In the genomic region with DNA sequence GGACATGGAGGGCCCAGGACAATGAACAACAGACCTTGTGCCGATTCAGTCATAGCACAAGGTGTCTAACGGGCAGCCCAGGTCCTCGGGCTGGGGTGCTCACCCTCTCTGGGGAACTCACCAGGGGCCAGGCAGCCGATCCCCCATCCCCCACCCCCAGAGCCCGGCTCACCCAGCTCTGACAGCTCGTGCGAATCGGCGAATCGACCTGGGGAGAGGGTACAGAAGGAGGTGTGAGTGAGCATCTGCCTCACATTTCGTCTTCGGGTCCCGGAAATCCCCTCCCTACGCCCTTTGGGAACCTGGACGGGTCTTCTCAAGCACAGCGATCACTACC, we compare ENCODE assay signal across 9 cellular contexts. TPM values are rescaled to one million over a fixed set of nuclear protein-coding genes. Genes with fewer than 3 reads are reported as not detected.
A peak's percentile ranks its signal among the peaks of the same experiment; 100 is the strongest.
DNase-seq lines count a peak whose midpoint lies in the region; ATAC-seq and TF ChIP-seq lines count a peak whose summit lies in the region.
"Had no signal": no experiment of that assay in that cellular context is flagged by ENCODE, and none has a peak within 500 bp of the region (broad histone marks: within the 10 kb centered on the region; RNA-seq: fewer than 3 reads in every experiment).

No MANE protein-coding gene starts in this region.

- peak overlapping the region; percentile 96 for H3K4me3 Mint-ChIP-seq in activated naive CD8-positive, alpha-beta T cell treated with anti-CD3 and anti-CD28 coated beads, Interleukin-2, amount 10 ng/mL, durations not matched to agents 7 days and 5 days

- H3K36me3 ChIP-seq in ACC112 (ENCODE audit: insufficient read depth, low read length) (no peaks in the 10 kb centered on the region), HAP-1 (replicated peaks) (peaks cover 21% of the 10 kb centered on the region), tibial nerve (peaks cover 0 to 38% (median 14%) of the 10 kb centered on the region in 3 donors)

- H3K4me3 ChIP-seq in ACC112 (ENCODE audit: low read depth, low read length) (peak overlapping the region; percentile 82), HAP-1 (peak overlapping the region; percentile 93), tibial nerve (peak overlapping the region; percentile 63 to 89 (median 78))

- H3K4me1 ChIP-seq in ACC112 (ENCODE audit: control insufficient read depth, insufficient read depth, low read length, unreplicated experiment) (no peaks in the 10 kb centered on the region), HAP-1 (peaks cover 11% of the 10 kb centered on the region), tibial nerve (peaks cover 0 to 35% (median 19%) of the 10 kb centered on the region in 4 donors)

- no peaks in the 10 kb centered on the region for H3K9me3 ChIP-seq in HAP-1
- H3K9me3 ChIP-seq in tibial nerve, result no peaks in the 10 kb centered on the region

- peak overlapping the region; percentile 64 for H3K27ac ChIP-seq in ACC112 (ENCODE audit: low read depth, low read length)
- H3K27ac ChIP-seq in layer of hippocampus (ENCODE audit: low read depth, low read length), result peak overlapping the region; percentile 89
- H3K27ac ChIP-seq in tibial nerve, result peak overlapping the region; percentile 84 to 94 (median 92)

- no peak for TF ChIP-seq POLR2A in tibial nerve (IDR thresholded peaks at IDR 0.05)

- POLR2A ChIA-PET in activated naive CD8-positive, alpha-beta T cell treated with anti-CD3 and anti-CD28 coated beads, Interleukin-2, amount 10 ng/mL, durations not matched to agents 7 days and 5 days (lab: Charles Lee), result interaction anchor here (1.2 to 2.9 kb wide), 9 partner anchors 8 to 113 kb away, joined by 3 to 40 read pairs (median 9); a partner anchor contains a TSS

- peaks cover 6% of the 10 kb centered on the region for H3K27me3 Mint-ChIP-seq in activated naive CD8-positive, alpha-beta T cell treated with anti-CD3 and anti-CD28 coated beads, Interleukin-2, amount 10 ng/mL, durations not matched to agents 7 days and 5 days

- DNase-seq in HAP-1 (ENCODE audit: low spot score in 2 of 2) (no peak), tibial nerve (ENCODE audit: low spot score in 2 of 2) (no peak), RPMI8226 (no peak), NCI-H1694 (lab: John Stamatoyannopoulos, UW) (no peak), retina (no peak)
- no peak for DNase-seq in activated naive CD8-positive, alpha-beta T cell treated with anti-CD3 and anti-CD28 coated beads, Interleukin-2, amount 10 ng/mL, durations not matched to agents 7 days and 5 days

- TF ChIP-seq CTCF in tibial nerve (IDR thresholded peaks at IDR 0.05), result no peak

- no peaks in the 10 kb centered on the region for H3K9me3 Mint-ChIP-seq in activated naive CD8-positive, alpha-beta T cell treated with anti-CD3 and anti-CD28 coated beads, Interleukin-2, amount 10 ng/mL, durations not matched to agents 7 days and 5 days

- peaks cover 5% of the 10 kb centered on the region for H3K36me3 Mint-ChIP-seq in activated naive CD8-positive, alpha-beta T cell treated with anti-CD3 and anti-CD28 coated beads, Interleukin-2, amount 10 ng/mL, durations not matched to agents 7 days and 5 days

- no peak for TF ChIP-seq EP300 in tibial nerve (IDR thresholded peaks at IDR 0.05)

- WGBS in tibial nerve, 2 donors, result 8 to 71% methylated on average over 1 to 9 of the region's 16 CpGs

- H3K27ac Mint-ChIP-seq in activated naive CD8-positive, alpha-beta T cell treated with anti-CD3 and anti-CD28 coated beads, Interleukin-2, amount 10 ng/mL, durations not matched to agents 7 days and 5 days, result peak overlapping the region; percentile 95

- H3K79me2 ChIP-seq in ACC112 (ENCODE audit: control insufficient read depth, insufficient read depth, low read length, unreplicated experiment), result peaks cover 13% of the 10 kb centered on the region

- peak overlapping the region; percentile 18 for H2AFZ ChIP-seq in ACC112 (ENCODE audit: low read length, unreplicated experiment)

- peak; percentile 2 for ATAC-seq in activated naive CD8-positive, alpha-beta T cell treated with anti-CD3 and anti-CD28 coated beads, Interleukin-2, amount 10 ng/mL, durations not matched to agents 7 days and 5 days (ENCODE audit: low read depth)

- H3K27me3 ChIP-seq in ACC112 (ENCODE audit: insufficient read depth, low read length) (peaks cover 14% of the 10 kb centered on the region), HAP-1 (ENCODE audit: low read depth) (no peaks in the 10 kb centered on the region), layer of hippocampus (ENCODE audit: control insufficient read depth, insufficient read depth, low read length) (no peaks in the 10 kb centered on the region), tibial nerve (peaks cover 0 to 14% of the 10 kb centered on the region in 2 donors)

- in situ Hi-C loops in HAP-1 (cut with MboI; ENCODE audit: low sequenced_read_pairs), result no loop called here

- peaks cover 25% of the 10 kb centered on the region for H3K4me1 Mint-ChIP-seq in activated naive CD8-positive, alpha-beta T cell treated with anti-CD3 and anti-CD28 coated beads, Interleukin-2, amount 10 ng/mL, durations not matched to agents 7 days and 5 days

RNA-seq across cellular contexts. Expression of a gene that starts 0.4 kb away (rescaled TPM):
- 10 to 100 TPM; 49.4 to 61.5 TPM for total RNA-seq in activated naive CD8-positive, alpha-beta T cell treated with anti-CD3 and anti-CD28 coated beads, Interleukin-2, amount 10 ng/mL, durations not matched to agents 7 days and 5 days
- 10 to 100 TPM; 33.9 to 38.4 (median 36.5) TPM for total RNA-seq in tibial nerve

RNA-seq across cellular contexts. Expression of a gene that starts 5.2 kb away (rescaled TPM):
- 1 to 10 TPM; 2.5 to 2.7 TPM for total RNA-seq in activated naive CD8-positive, alpha-beta T cell treated with anti-CD3 and anti-CD28 coated beads, Interleukin-2, amount 10 ng/mL, durations not matched to agents 7 days and 5 days
- not detected for total RNA-seq in tibial nerve
- total RNA-seq: lung microvascular endothelial cell had no signal

RNA-seq across cellular contexts. Expression of a gene that starts 10.2 kb away (rescaled TPM):
- total RNA-seq in activated naive CD8-positive, alpha-beta T cell treated with anti-CD3 and anti-CD28 coated beads, Interleukin-2, amount 10 ng/mL, durations not matched to agents 7 days and 5 days, result 1 to 10 TPM; 3.9 TPM
- total RNA-seq in tibial nerve, result 1 to 10 TPM in 2 of 4 donors, not detected in 2; 1.0 to 7.2 TPM

RNA-seq across cellular contexts. Expression of a gene that starts 31.8 kb away (rescaled TPM):
- total RNA-seq in activated naive CD8-positive, alpha-beta T cell treated with anti-CD3 and anti-CD28 coated beads, Interleukin-2, amount 10 ng/mL, durations not matched to agents 7 days and 5 days, result under 1 TPM; 0.85 to 0.86 TPM
- 100 to 1,000 TPM; 165 to 298 (median 230) TPM for total RNA-seq in tibial nerve
